In genomic region chr1:78005755-78006154, GRCh38 we compare ENCODE assay signal across 8 cellular contexts. TPM values are rescaled to one million over a fixed set of nuclear protein-coding genes. Genes with fewer than 3 reads are reported as not detected.
DNase-seq lines count a peak whose midpoint lies in the region; ATAC-seq and TF ChIP-seq lines count a peak whose summit lies in the region.

No MANE protein-coding gene starts in this region.

- POLR2A ChIA-PET in GM10248 (lab: Yijun Ruan, JAX), result interaction anchor here (1.8 to 6.1 kb wide), 3 partner anchors 9 to 26 kb away, joined by 9 to 146 read pairs (median 21); partner anchors contain the start of gene FUBP1

- peak; percentile 41 to 73 for ATAC-seq in lower lobe of right lung

- intact Hi-C loops in lower lobe of right lung (cut with DNase I), result no loop called here
- intact Hi-C loops in tibial artery (cut with DNase I; ENCODE audit: low total_unique reads), result no loop called here

- no peak for TF ChIP-seq CTCF in GM12865 (IDR thresholded peaks at IDR 0.05; ENCODE audit: insufficient read depth, low read depth, low read length, missing control alignments)
- no peak for TF ChIP-seq CTCF in coronary artery (IDR thresholded peaks at IDR 0.05)
- TF ChIP-seq CTCF in lower lobe of right lung (IDR thresholded peaks at IDR 0.05), result no peak
- TF ChIP-seq CTCF in tibial artery (IDR thresholded peaks at IDR 0.05), result no peak
- TF ChIP-seq CTCF in GM10248 (IDR thresholded peaks at IDR 0.05; ENCODE audit: control extremely low read depth, extremely low read depth, low read depth, missing control alignments), result no peak

- H3K9me3 ChIP-seq in lower lobe of right lung (no peaks in the 10 kb centered on the region), tibial artery (no peaks in the 10 kb centered on the region)

- H3K4me1 ChIP-seq in lower lobe of right lung (peaks cover 11% of the 10 kb centered on the region), tibial artery (peaks cover 0 to 23% (median 5%) of the 10 kb centered on the region in 4 donors)

- H3K36me3 ChIP-seq in lower lobe of right lung, result no peaks in the 10 kb centered on the region
- H3K36me3 ChIP-seq in tibial artery, result no peaks in the 10 kb centered on the region

- H3K27ac ChIP-seq in coronary artery, result peak overlapping the region; percentile 88 to 89
- peak overlapping the region; percentile 89 for H3K27ac ChIP-seq in lower lobe of right lung
- H3K27ac ChIP-seq in tibial artery, result peak overlapping the region; percentile 89 to 90

- no peaks in the 10 kb centered on the region for H3K27me3 ChIP-seq in lower lobe of right lung (ENCODE audit: low read depth)
- no peaks in the 10 kb centered on the region for H3K27me3 ChIP-seq in tibial artery

- peak overlapping the region; percentile 80 for H3K4me3 ChIP-seq in GM12865 (ENCODE audit: low read depth, low read length)
- peak overlapping the region; percentile 74 for H3K4me3 ChIP-seq in coronary artery
- peak overlapping the region; percentile 63 for H3K4me3 ChIP-seq in lower lobe of right lung
- H3K4me3 ChIP-seq in tibial artery, result peak overlapping the region; percentile 57 to 78

- CTCF ChIA-PET in GM10248 (lab: Yijun Ruan, JAX), result interaction anchor here (0.9 to 14.3 kb wide), 4 partner anchors 9 to 141 kb away, joined by 3 to 117 read pairs (median 8); partner anchors contain the start of gene FUBP1

- DNase-seq in A172 (ENCODE audit: low spot score) (peak; percentile 57), GM12865 (ENCODE audit: low read depth) (peak; percentile 29), RPMI7951 (ENCODE audit: low read depth) (peak; percentile 80), coronary artery (ENCODE audit: low spot score) (no peak), lower lobe of right lung (no peak), tibial artery (no peak), islet precursor cell (no peak), GM10248 (ENCODE audit: extremely low spot score) (no peak)

RNA-seq across cellular contexts. Expression of gene DNAJB4, which starts 1.0 kb away (rescaled TPM):
- total RNA-seq in A172 (2014; rRNA removed; shearing (Covaris generic)), result 39.7 and 44.5 TPM in 2 replicates
- 40.1 and 53.8 TPM in 2 replicates for total RNA-seq in RPMI7951 (2014; rRNA removed; shearing (Covaris generic))
- 29.0 TPM for total RNA-seq in lower lobe of right lung

RNA-seq across cellular contexts. Expression of gene FUBP1, which starts 26.9 kb away (rescaled TPM):
- 75.0 and 75.9 TPM in 2 replicates for total RNA-seq in A172 (2014; rRNA removed; shearing (Covaris generic))
- 72.6 and 80.1 TPM in 2 replicates for total RNA-seq in RPMI7951 (2014; rRNA removed; shearing (Covaris generic))
- total RNA-seq in lower lobe of right lung, result 96.6 TPM

RNA-seq across cellular contexts. Expression of gene GIPC2, which starts 40.0 kb away (rescaled TPM):
- 0.02 and 0.07 TPM in 2 replicates for total RNA-seq in A172 (2014; rRNA removed; shearing (Covaris generic))
- under 0.01 and 0.10 TPM in 2 replicates for total RNA-seq in RPMI7951 (2014; rRNA removed; shearing (Covaris generic))
- 2.9 TPM for total RNA-seq in lower lobe of right lung

Comparison
In these comparisons a context has a peak if more than half of its experiments do, and no peak if none do; other contexts are left out.
1. DNase-seq: peak in A172 (single experiment), GM12865 (single experiment) and RPMI7951 (single experiment); none in coronary artery (single experiment), lower lobe of right lung (single experiment), tibial artery (0 of 2), islet precursor cell (single experiment) and GM10248 (single experiment).
2. Peak in every context shown above with its lines, with median percentiles within 50 percentile points of each other: H3K4me3 ChIP-seq and H3K27ac ChIP-seq.